Comparison of ENCODE assay signal across 9 cellular contexts in genomic region chr1:236502972-236503639, GRCh38.
DNase-seq lines count a peak whose midpoint lies in the region; ATAC-seq lines count a peak whose summit lies in the region.
"Had no signal": no experiment of that assay in that cellular context is flagged by ENCODE, and none has a peak within 500 bp of the region (broad histone marks: within the 10 kb centered on the region; RNA-seq: fewer than 3 reads in every experiment).

No MANE protein-coding gene starts in this region.

- DNase-seq in NCI-H345 (lab: John Stamatoyannopoulos, UW) (peak; percentile 18), NCI-H345 treated with DMSO at 0.1 percent for 48 hours (lab: John Stamatoyannopoulos, UW; ENCODE audit: unreplicated experiment) (no peak), NCI-H146 (lab: John Stamatoyannopoulos, UW) (peak; percentile 65), astrocyte of the hippocampus (ENCODE audit: low read depth, low spot score) (peak; percentile 91), hepatic stellate cell (ENCODE audit: low spot score) (peak; percentile 72), retina (peak; percentile 63)
- DNase-seq: DND-41 had no signal

- ATAC-seq in HG02798 (IDR thresholded peaks at IDR 0.05; ENCODE audit: poor library complexity, unreplicated experiment): no peak
- no peak for ATAC-seq in HG03378 (IDR thresholded peaks at IDR 0.05; ENCODE audit: unreplicated experiment)
